In the genomic region with DNA sequence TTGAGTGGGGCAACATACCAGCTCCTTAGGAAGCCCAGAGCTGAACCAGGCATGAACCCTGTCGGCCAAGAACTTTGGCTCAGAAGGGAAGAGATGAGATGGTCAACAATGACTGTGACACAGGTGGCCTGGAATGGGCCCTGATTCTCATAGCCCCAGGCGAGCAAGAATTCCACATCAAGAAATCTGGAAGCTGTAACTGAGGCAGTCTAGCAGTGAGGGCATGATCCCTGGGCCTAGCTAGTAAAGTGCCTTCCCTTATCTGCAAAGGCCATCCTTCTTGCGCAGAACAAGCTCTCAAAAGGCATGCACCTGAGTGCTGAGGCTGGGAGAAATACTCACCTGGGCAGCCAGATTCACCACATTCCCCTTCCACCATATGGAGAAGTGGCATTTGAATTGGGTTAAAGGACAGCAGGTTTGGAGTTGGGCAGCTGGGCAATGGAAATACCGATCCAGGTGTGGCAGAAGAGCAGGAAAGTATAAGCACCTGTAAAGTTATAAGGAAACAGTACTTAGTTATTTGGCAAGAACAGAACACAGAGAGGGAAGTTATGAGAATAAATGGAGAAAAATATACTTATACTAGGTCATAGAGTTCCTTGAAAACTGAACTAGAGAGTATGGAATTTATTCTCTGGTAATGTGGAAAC, we compare ENCODE assay signal across 16 cellular contexts.
DNase-seq lines count a peak whose midpoint lies in the region; ATAC-seq and TF ChIP-seq lines count a peak whose summit lies in the region.
"Had no signal": no experiment of that assay in that cellular context is flagged by ENCODE, and none has a peak within 500 bp of the region (broad histone marks: within the 10 kb centered on the region; RNA-seq: fewer than 3 reads in every experiment).

No MANE protein-coding gene starts in this region.

- CTCF ChIA-PET in Calu3 (lab: Charles Lee) (no interaction called here), PC-9 (lab: Charles Lee) (interaction anchor here (0.5 kb wide), 1 partner anchor 8 kb away, joined by 3 read pairs; no protein-coding TSS in a partner anchor)

- H2AFZ ChIP-seq in PC-9 (no peak overlapping the region), mesenchymal stem cell (ENCODE audit: low read depth, low read length) (no peak overlapping the region), trophoblast cell (ENCODE audit: insufficient read depth, low read length, poor library complexity) (no peak overlapping the region)
- H2AFZ ChIP-seq: GM23248 had no signal

- H3K4me3 ChIP-seq in PC-9, result no peak overlapping the region
- H3K4me3 ChIP-seq in mesenchymal stem cell (ENCODE audit: insufficient read depth in 1 of 2, low read depth in 1 of 2, low read length in 2 of 2), result no peak overlapping the region
- H3K4me3 ChIP-seq in trophoblast cell (ENCODE audit: low read depth, low read length), result no peak overlapping the region
- H3K4me3 ChIP-seq: BLaER1, GM23248 had no signal

- H3K4me1 ChIP-seq in PC-9 (replicated peaks; ENCODE audit: insufficient read depth) (peaks cover 72% of the 10 kb centered on the region), mesenchymal stem cell (ENCODE audit: control insufficient read depth, insufficient read depth, low read depth, low read length) (peaks cover 17% of the 10 kb centered on the region), trophoblast cell (ENCODE audit: control insufficient read depth in 1 of 2, insufficient read depth in 2 of 2, low read length in 2 of 2) (peaks cover 19 to 21% of the 10 kb centered on the region in 2 experiments)
- H3K4me1 ChIP-seq: BLaER1 had no signal

- H3K4me2 ChIP-seq in PC-9 (peak overlapping the region; percentile 58), mesenchymal stem cell (ENCODE audit: low read length, poor library complexity, severe bottlenecking) (no peak overlapping the region), trophoblast cell (ENCODE audit: low read length) (no peak overlapping the region)
- H3K4me2 ChIP-seq: BLaER1 had no signal

- H4K91ac ChIP-seq in mesenchymal stem cell (ENCODE audit: low read length), result no peak overlapping the region
- H4K91ac ChIP-seq in trophoblast cell (ENCODE audit: low read depth, low read length), result no peak overlapping the region

- H3F3A ChIP-seq in PC-9 (ENCODE audit: insufficient read depth, low read depth), result peaks cover 48% of the 10 kb centered on the region

- H3K4ac ChIP-seq in mesenchymal stem cell (ENCODE audit: low read depth in 1 of 2, low read length in 2 of 2) (no peak overlapping the region), trophoblast cell (ENCODE audit: low read depth, low read length) (no peak overlapping the region)

- H3K79me1 ChIP-seq in mesenchymal stem cell (replicated peaks; ENCODE audit: low read length, poor library complexity, severe bottlenecking) (peaks cover 30% of the 10 kb centered on the region), trophoblast cell (ENCODE audit: low read length) (peaks cover 11% of the 10 kb centered on the region)

- H3K18ac ChIP-seq in mesenchymal stem cell (ENCODE audit: low read depth in 1 of 2, low read length in 2 of 2), result no peak overlapping the region
- H3K18ac ChIP-seq in trophoblast cell (ENCODE audit: low read length), result no peak overlapping the region

- no peak for DNase-seq in Calu3
- peak; percentile 47 to 97 for DNase-seq in PC-9
- DNase-seq in mesenchymal stem cell, result no peak
- DNase-seq in trophoblast cell, result peak; percentile 99 to 100
- no peak for DNase-seq in GM19238 (ENCODE audit: insufficient read length, low spot score)
- DNase-seq: 8988T; AML-193; CD4-positive, CD25-positive, alpha-beta regulatory T cell; DMS153; DMS79 treated with DMSO at 0.1 percent for 48 hours; GF-D8; GM23248 had no signal

- no peak for TF ChIP-seq CTCF in Calu3 (IDR thresholded peaks at IDR 0.05; ENCODE audit: unreplicated experiment)
- no peak for TF ChIP-seq CTCF in PC-9 (conservative IDR thresholded peaks at IDR 0.05)

- H3K27ac Mint-ChIP-seq in Calu3 (ENCODE audit: unreplicated experiment), result peak overlapping the region; percentile 55
- H3K27ac Mint-ChIP-seq: CD4-positive, CD25-positive, alpha-beta regulatory T cell; IgD-negative memory B cell had no signal

- peaks cover 36% of the 10 kb centered on the region for H3K4me1 Mint-ChIP-seq in Calu3 (ENCODE audit: low read depth, unreplicated experiment)
- H3K4me1 Mint-ChIP-seq: CD4-positive, CD25-positive, alpha-beta regulatory T cell; IgD-negative memory B cell had no signal

- no peak overlapping the region for H4K8ac ChIP-seq in mesenchymal stem cell (ENCODE audit: low read length)
- no peak overlapping the region for H4K8ac ChIP-seq in trophoblast cell (ENCODE audit: low read depth, low read length)

- intact Hi-C loops in Calu3 (cut with micrococcal nuclease; ENCODE audit: unreplicated experiment), result no loop called here
- intact Hi-C loops in PC-9 (cut with micrococcal nuclease; ENCODE audit: unreplicated experiment), result loop anchor here (5.0 kb wide), 1 partner anchor 81 kb away; no protein-coding TSS in a partner anchor

- H3K23ac ChIP-seq in mesenchymal stem cell (ENCODE audit: low read length in 2 of 2) (no peak overlapping the region), trophoblast cell (ENCODE audit: low read length) (no peak overlapping the region)

- H2AK5ac ChIP-seq in mesenchymal stem cell (ENCODE audit: low read length, severe bottlenecking), result peak overlapping the region; percentile 14
- H2AK5ac ChIP-seq in trophoblast cell (ENCODE audit: low read length), result no peak overlapping the region

- POLR2A ChIA-PET in PC-9 (lab: Charles Lee; ENCODE audit: unreplicated experiment), result interaction anchor here (0.6 kb wide), 1 partner anchor 256 kb away, joined by 4 read pairs; no protein-coding TSS in a partner anchor

- BruUV-seq in Calu3 (replicated peaks; lab: Mats Ljungman, UMichigan) (no TSS peak), PC-9 (replicated peaks; lab: Mats Ljungman, UMichigan) (no TSS peak)

- H2BK12ac ChIP-seq in mesenchymal stem cell (ENCODE audit: low read length in 2 of 2) (no peak overlapping the region), trophoblast cell (ENCODE audit: low read length) (no peak overlapping the region)

- H3K27ac ChIP-seq in PC-9 (peak overlapping the region; percentile 85), mesenchymal stem cell (ENCODE audit: low read length, poor library complexity, severe bottlenecking) (peak overlapping the region; percentile 9), trophoblast cell (ENCODE audit: low read depth, low read length) (no peak overlapping the region)
- H3K27ac ChIP-seq: BLaER1, GM23248 had no signal

- H4K12ac ChIP-seq in trophoblast cell (ENCODE audit: low read depth, low read length), result no peak overlapping the region

- H3K9me3 Mint-ChIP-seq in Calu3 (ENCODE audit: low read depth, unreplicated experiment), result no peaks in the 10 kb centered on the region
- H3K9me3 Mint-ChIP-seq: CD4-positive, CD25-positive, alpha-beta regulatory T cell; IgD-negative memory B cell had no signal

- peaks cover 10% of the 10 kb centered on the region for H3K36me3 Mint-ChIP-seq in Calu3 (ENCODE audit: insufficient read depth, unreplicated experiment)
- H3K36me3 Mint-ChIP-seq: CD4-positive, CD25-positive, alpha-beta regulatory T cell; IgD-negative memory B cell had no signal

- H2BK120ac ChIP-seq in mesenchymal stem cell (ENCODE audit: low read depth, low read length) (no peak overlapping the region), trophoblast cell (ENCODE audit: insufficient read depth, low read length, poor library complexity) (no peak overlapping the region)

- no peak overlapping the region for H3K14ac ChIP-seq in mesenchymal stem cell (ENCODE audit: low read length in 2 of 2)
- no peak overlapping the region for H3K14ac ChIP-seq in trophoblast cell (ENCODE audit: low read length)

- H2BK5ac ChIP-seq in mesenchymal stem cell (ENCODE audit: low read depth, low read length, poor library complexity, severe bottlenecking) (no peak overlapping the region), trophoblast cell (ENCODE audit: low read depth, low read length, poor library complexity) (no peak overlapping the region)

- no peak overlapping the region for H3K4me3 Mint-ChIP-seq in Calu3 (ENCODE audit: low read depth, unreplicated experiment)
- H3K4me3 Mint-ChIP-seq: CD4-positive, CD25-positive, alpha-beta regulatory T cell; IgD-negative memory B cell had no signal

- H2BK15ac ChIP-seq in mesenchymal stem cell (ENCODE audit: low read depth, poor library complexity, severe bottlenecking), result no peak overlapping the region

- H3K36me3 ChIP-seq in PC-9 (ENCODE audit: low read depth) (peaks cover 36% of the 10 kb centered on the region; the same call in 1 of the 2 replicates), mesenchymal stem cell (ENCODE audit: control insufficient read depth in 1 of 2, insufficient read depth in 2 of 2, low read depth in 1 of 2, low read length in 2 of 2) (peaks cover 28 to 34% of the 10 kb centered on the region in 2 experiments), trophoblast cell (ENCODE audit: control insufficient read depth in 1 of 2, insufficient read depth in 2 of 2, low read length in 2 of 2) (peaks cover 0 to 7% of the 10 kb centered on the region in 2 experiments)
- H3K36me3 ChIP-seq: BLaER1 had no signal

- H3K79me2 ChIP-seq in PC-9 (ENCODE audit: low read depth) (no peaks in the 10 kb centered on the region), trophoblast cell (ENCODE audit: control insufficient read depth, insufficient read depth, low read length, poor library complexity) (no peaks in the 10 kb centered on the region)

- WGBS in mesenchymal stem cell, result 97% methylated on average over 4 of the region's 4 CpGs
- no CpG with 5 or more reads among the region's 4 CpGs for WGBS in trophoblast cell (ENCODE audit: extremely low coverage, insufficient coverage, insufficient read length)

- no peaks in the 10 kb centered on the region for H3K9me2 ChIP-seq in PC-9 (ENCODE audit: insufficient read depth)

- H3K9ac ChIP-seq in mesenchymal stem cell (ENCODE audit: low read length), result no peak overlapping the region
- no peak overlapping the region for H3K9ac ChIP-seq in trophoblast cell (ENCODE audit: low read length)
- H3K9ac ChIP-seq: BLaER1, GM23248 had no signal

- no peaks in the 10 kb centered on the region for H3K27me3 ChIP-seq in PC-9 (ENCODE audit: insufficient read depth, low read depth)
- no peaks in the 10 kb centered on the region for H3K27me3 ChIP-seq in mesenchymal stem cell (ENCODE audit: control insufficient read depth in 1 of 2, insufficient read depth in 1 of 2, low read length in 2 of 2)
- no peaks in the 10 kb centered on the region for H3K27me3 ChIP-seq in trophoblast cell (ENCODE audit: insufficient read depth, low read length)
- H3K27me3 ChIP-seq: BLaER1 had no signal

- no peaks in the 10 kb centered on the region for H3K27me3 Mint-ChIP-seq in Calu3 (ENCODE audit: unreplicated experiment)
- H3K27me3 Mint-ChIP-seq: CD4-positive, CD25-positive, alpha-beta regulatory T cell had no signal

- H4K20me1 ChIP-seq in PC-9 (ENCODE audit: insufficient read depth), result no peaks in the 10 kb centered on the region
- H4K20me1 ChIP-seq: BLaER1 had no signal

- H3K9me3 ChIP-seq in PC-9 (ENCODE audit: insufficient read depth, low read depth) (0 out of 2 replicates have a peak, but pooled peaks cover 3% of the 10 kb centered on the region), mesenchymal stem cell (ENCODE audit: control insufficient read depth, low read length) (no peaks in the 10 kb centered on the region), trophoblast cell (ENCODE audit: insufficient read depth, low read depth, low read length) (no peaks in the 10 kb centered on the region)
- H3K9me3 ChIP-seq: BLaER1 had no signal

- ATAC-seq in GM18498 (IDR thresholded peaks at IDR 0.05; ENCODE audit: unreplicated experiment) (no peak), HG03175 (IDR thresholded peaks at IDR 0.05; ENCODE audit: unreplicated experiment) (no peak)

Comparison
In these comparisons a context has a peak if more than half of its experiments do, and no peak if none do; other contexts are left out.
1. DNase-seq: peak in PC-9 (2 of 2) and trophoblast cell (2 of 2); none in Calu3 (single experiment), mesenchymal stem cell (single experiment) and GM19238 (single experiment).